9 cellular contexts compared by ENCODE assay signal in genomic region chr2:229666811-229667210, GRCh38.
"Had no signal": no experiment of that assay in that cellular context is flagged by ENCODE, and none has a peak within 500 bp of the region (broad histone marks: within the 10 kb centered on the region; RNA-seq: fewer than 3 reads in every experiment).

No MANE protein-coding gene starts in this region.

- H3K4me3 ChIP-seq: GM23248, GM23338, HAP-1 had no signal

- H3K4me1 ChIP-seq: HAP-1 had no signal

- DNase-seq: GM23248, GOT3, H7, H9, HCEC 1CT, HFFc6 had no signal

- ATAC-seq: GM23338, HCT116 had no signal

- H3K36me3 ChIP-seq: HAP-1 had no signal

- H3K9me3 ChIP-seq: HAP-1 had no signal

- H3K27ac ChIP-seq: GM23248 had no signal
